ENCODE assay signal across 1 cellular context in genomic region chr4:14152834-14153519, GRCh38.
TF ChIP-seq lines count a peak whose summit lies in the region.

No MANE protein-coding gene starts in this region.

TF ChIP-seq in GM23338, 12 proteins besides CTCF, POLR2A, EP300 and RAD21 (continued from another document):
- TF ChIP-seq ETS1 (IDR thresholded peaks at IDR 0.05) (no peak), EZH2 (IDR thresholded peaks at IDR 0.05; ENCODE audit: low read depth, unreplicated experiment) (no peak), ZNF114 (CRISPR knock-in tag; IDR thresholded peaks at IDR 0.05) (no peak)
